In genomic region chr5:66745297-66745696, GRCh38 we compare ENCODE assay signal across 34 cellular contexts.
"Had no signal": no experiment of that assay in that cellular context is flagged by ENCODE, and none has a peak within 500 bp of the region (broad histone marks: within the 10 kb centered on the region; RNA-seq: fewer than 3 reads in every experiment).

No MANE protein-coding gene starts in this region.

- H3K9me3 ChIP-seq: MG63 had no signal

- DNase-seq: Karpas-422, Kasumi-1, MG63, MM.1S, MV-4-11, NCI-H1048, NCI-H1092, NCI-H1092 treated with DMSO at 0.1 percent for 48 hours, NCI-H1105, NCI-H1105 treated with DMSO at 0.1 percent for 48 hours, NCI-H1417, NCI-H1417 treated with DMSO at 0.1 percent for 48 hours, NCI-H1436, NCI-H1436 treated with DMSO at 0.1 percent for 48 hours, NCI-H146, NCI-H1694, NCI-H1694 treated with DMSO at 0.1 percent for 48 hours, NCI-H187, NCI-H187 treated with DMSO at 0.1 percent for 48 hours, NCI-H1930, NCI-H2029, NCI-H2029 treated with DMSO at 0.1 percent for 48 hours, NCI-H2081, NCI-H2081 treated with DMSO at 0.1 percent for 48 hours, NCI-H2107, NCI-H2171, NCI-H2171 treated with DMSO at 0.1 percent for 48 hours, NCI-H2227 treated with DMSO at 0.1 percent for 48 hours, NCI-H226, NCI-H345, NCI-H446, NCI-H446 treated with DMSO at 0.1 percent for 48 hours, NCI-H510A, NCI-H510A treated with DMSO at 0.1 percent for 48 hours had no signal

- H3K36me3 ChIP-seq: MG63 had no signal

- H3K4me3 ChIP-seq: MG63 had no signal

- H3K27me3 ChIP-seq: MG63 had no signal
